13 cellular contexts compared by ENCODE assay signal in genomic region chr11:19829109-19829790, GRCh38.
DNase-seq lines count a peak whose midpoint lies in the region; TF ChIP-seq lines count a peak whose summit lies in the region.
"Had no signal": no experiment of that assay in that cellular context is flagged by ENCODE, and none has a peak within 500 bp of the region (broad histone marks: within the 10 kb centered on the region; RNA-seq: fewer than 3 reads in every experiment).

No MANE protein-coding gene starts in this region.

- H3K79me2 ChIP-seq in H9 (ENCODE audit: insufficient read depth, low read length) (peaks cover 2% of the 10 kb centered on the region; the same call in 1 of the 2 replicates), smooth muscle cell (ENCODE audit: low read depth) (no peaks in the 10 kb centered on the region)

- H3K18ac ChIP-seq in H9 (ENCODE audit: insufficient read length, low read depth, low read length): no peak overlapping the region

- H2BK5ac ChIP-seq in H9 (ENCODE audit: insufficient read length, low read length): no peak overlapping the region

- peak overlapping the region; percentile 71 to 81 (median 73); a peak in 5 of 7 replicates for H3K27ac Mint-ChIP-seq in H9
- no peak overlapping the region for H3K27ac Mint-ChIP-seq in nephron progenitor cell

- no peak overlapping the region for H2BK15ac ChIP-seq in H9 (ENCODE audit: low read depth, low read length)

- H2BK12ac ChIP-seq in H9 (ENCODE audit: insufficient read length, low read depth, low read length): peak overlapping the region; percentile 69

- no peak overlapping the region; a peak in 1 of 5 replicates for H3K4me3 Mint-ChIP-seq in H9
- H3K4me3 Mint-ChIP-seq in nephron progenitor cell: no peak overlapping the region

- DNase-seq in H9: no peak
- DNase-seq in NCI-H69 (lab: John Stamatoyannopoulos, UW): peak; percentile 36
- peak; percentile 50 for DNase-seq in epithelial cell of prostate (ENCODE audit: low read depth, low spot score)
- DNase-seq in smooth muscle cell (lab: John Stamatoyannopoulos, UW; ENCODE audit: unreplicated experiment): no peak
- no peak for DNase-seq in nephron progenitor cell
- no peak for DNase-seq in NCI-H446 (lab: John Stamatoyannopoulos, UW)
- DNase-seq in dorsolateral prefrontal cortex: no peak
- DNase-seq: activated CD8-positive, alpha-beta memory T cell treated with anti-CD3 and anti-CD28 coated beads, Interleukin-2, amount 50 U/mL, for 4 hours; NCI-H187; stimulated activated naive CD4-positive, alpha-beta T cell treated with Interleukin-2 at 50 U/mL for 16 hours had no signal

- no peaks in the 10 kb centered on the region for H3K23me2 ChIP-seq in H9 (ENCODE audit: insufficient read length, low read depth, low read length, poor library complexity, severe bottlenecking)

- H3K4ac ChIP-seq in H9 (ENCODE audit: low read depth, low read length): no peak overlapping the region

- peaks cover 3% of the 10 kb centered on the region for H3K36me3 ChIP-seq in smooth muscle cell (ENCODE audit: low read depth)
- H3K36me3 ChIP-seq: BLaER1 treated with 17β-estradiol and CSF1 and Interleukin-3, amounts not matched to agents 10 nM and 100 nM; neutrophil had no signal

- H3K4me2 ChIP-seq in H9 (ENCODE audit: insufficient read depth, insufficient read length, low read length): no peak overlapping the region
- H3K4me2 ChIP-seq in smooth muscle cell: no peak overlapping the region

- no peak overlapping the region for H3K27ac ChIP-seq in H9 (ENCODE audit: insufficient read length, low read depth, low read length)
- H3K27ac ChIP-seq in epithelial cell of prostate: no peak overlapping the region
- H3K27ac ChIP-seq in smooth muscle cell (ENCODE audit: low read depth): peak overlapping the region; percentile 19
- H3K27ac ChIP-seq in dorsolateral prefrontal cortex: no peak overlapping the region
- H3K27ac ChIP-seq: BLaER1 treated with 17β-estradiol and CSF1 and Interleukin-3, amounts not matched to agents 10 nM and 100 nM; neutrophil had no signal

- no peak overlapping the region for H3K23ac ChIP-seq in H9 (ENCODE audit: insufficient read length, low read depth, low read length)

- H3K4me1 ChIP-seq in H9 (ENCODE audit: insufficient read depth, low read length) (peaks cover 15% of the 10 kb centered on the region), smooth muscle cell (ENCODE audit: low read depth) (peaks cover 17% of the 10 kb centered on the region)

- H3K9ac ChIP-seq in H9 (ENCODE audit: extremely low read depth, insufficient read length, low read length) (no peak overlapping the region), smooth muscle cell (ENCODE audit: low read depth) (no peak overlapping the region)
- H3K9ac ChIP-seq: BLaER1 treated with 17β-estradiol and CSF1 and Interleukin-3, amounts not matched to agents 10 nM and 100 nM had no signal

- H3K9me3 Mint-ChIP-seq in H9: peaks cover 0 to 3% of the 10 kb centered on the region in 2 experiments; a peak in 2 of 5 replicates
- peaks cover 12% of the 10 kb centered on the region for H3K9me3 Mint-ChIP-seq in nephron progenitor cell

- H3K4me1 Mint-ChIP-seq in H9 (peaks cover 62 to 67% of the 10 kb centered on the region in 2 experiments), nephron progenitor cell (peaks cover 60% of the 10 kb centered on the region)

- H3F3A ChIP-seq in smooth muscle cell (ENCODE audit: low read depth): no peaks in the 10 kb centered on the region

- H3K4me3 ChIP-seq in smooth muscle cell (no peak overlapping the region), dorsolateral prefrontal cortex (no peak overlapping the region)
- H3K4me3 ChIP-seq: BLaER1 treated with 17β-estradiol and CSF1 and Interleukin-3, amounts not matched to agents 10 nM and 100 nM had no signal

- H2AFZ ChIP-seq in H9 (ENCODE audit: low read length) (no peak overlapping the region), smooth muscle cell (ENCODE audit: low read depth) (no peak overlapping the region)

- H3K36me3 Mint-ChIP-seq in H9 (ENCODE audit: insufficient read depth in 1 of 3, low read depth in 3 of 3) (peaks cover 21 to 32% (median 25%) of the 10 kb centered on the region in 3 experiments; a peak in 6 of 7 replicates), nephron progenitor cell (ENCODE audit: low read depth) (peaks cover 13% of the 10 kb centered on the region)
- H3K36me3 Mint-ChIP-seq: activated naive CD4-positive, alpha-beta T cell treated with anti-CD3 and anti-CD28 coated beads, Interleukin-2, amount 50 U/mL, for 72 hours had no signal

- no peak overlapping the region for H3K56ac ChIP-seq in H9 (ENCODE audit: insufficient read length, low read depth, low read length)

- no peak overlapping the region for H4K5ac ChIP-seq in H9 (ENCODE audit: insufficient read length, low read depth, low read length)

- no CpG with 5 or more reads among the region's 6 CpGs for WGBS in H9 (ENCODE audit: extremely low coverage, insufficient read length, low lambda C conversion rate)
- WGBS in smooth muscle cell (ENCODE audit: low lambda C conversion rate): 30% methylated on average over 6 of the region's 6 CpGs

- no peak overlapping the region for H2BK20ac ChIP-seq in H9 (ENCODE audit: low read depth, low read length, poor library complexity, severe bottlenecking)

- no peak overlapping the region for H2BK120ac ChIP-seq in H9 (ENCODE audit: low read depth, low read length, poor library complexity, severe bottlenecking)

- H3T11ph ChIP-seq in H9 (ENCODE audit: low read length): no peak overlapping the region

- H3K27me3 ChIP-seq in H9 (ENCODE audit: insufficient read depth, low read length) (no peaks in the 10 kb centered on the region), smooth muscle cell (ENCODE audit: low read depth) (no peaks in the 10 kb centered on the region), dorsolateral prefrontal cortex (no peaks in the 10 kb centered on the region)
- H3K27me3 ChIP-seq: BLaER1 treated with 17β-estradiol and CSF1 and Interleukin-3, amounts not matched to agents 10 nM and 100 nM; neutrophil had no signal

- no peak overlapping the region for H2AK5ac ChIP-seq in H9 (ENCODE audit: insufficient read length, low read length)

- no peaks in the 10 kb centered on the region for H4K20me1 ChIP-seq in H9 (ENCODE audit: control insufficient read depth, insufficient read depth, insufficient read length)
- H4K20me1 ChIP-seq in smooth muscle cell (ENCODE audit: low read depth): no peaks in the 10 kb centered on the region
- H4K20me1 ChIP-seq: BLaER1 treated with 17β-estradiol and CSF1 and Interleukin-3, amounts not matched to agents 10 nM and 100 nM had no signal

- TF ChIP-seq CTCF in H9 (conservative IDR thresholded peaks at IDR 0.05) (no peak), smooth muscle cell (IDR thresholded peaks at IDR 0.05; ENCODE audit: borderline replicate concordance, insufficient read depth, poor library complexity, severe bottlenecking) (no peak), nephron progenitor cell (IDR thresholded peaks at IDR 0.05) (no peak), dorsolateral prefrontal cortex (IDR thresholded peaks at IDR 0.05 in 54 of 56, conservative IDR thresholded peaks at IDR 0.05 in 2 of 56; ENCODE audit: low read depth in 1 of 56, partially characterized antibody in 56 of 56) (no peak)

- no peak overlapping the region for H4K8ac ChIP-seq in H9 (replicated peaks; ENCODE audit: insufficient read length, low read depth, low read length)

- intact Hi-C loops in dorsolateral prefrontal cortex (cut with DNase I): loop anchor here (5.0 to 10.0 kb wide), 2 partner anchors 43 to 64 kb away; no protein-coding TSS in a partner anchor

- no peak overlapping the region for H3K14ac ChIP-seq in H9 (ENCODE audit: insufficient read depth, low read length)

- no peaks in the 10 kb centered on the region; the same call in 1 of the 2 replicates for H3K27me3 Mint-ChIP-seq in H9 (ENCODE audit: low read depth)
- H3K27me3 Mint-ChIP-seq in nephron progenitor cell (ENCODE audit: low read depth, poor library complexity): no peaks in the 10 kb centered on the region

- H3K79me1 ChIP-seq in H9 (ENCODE audit: insufficient read depth, low read depth, low read length, poor library complexity, severe bottlenecking): peaks cover 3% of the 10 kb centered on the region

- H3K9me3 ChIP-seq in H9 (ENCODE audit: control insufficient read depth, low read depth, low read length) (no peaks in the 10 kb centered on the region), smooth muscle cell (replicated peaks; ENCODE audit: low read depth) (no peaks in the 10 kb centered on the region)
- H3K9me3 ChIP-seq: neutrophil had no signal

- no peak overlapping the region for H4K91ac ChIP-seq in H9 (ENCODE audit: insufficient read length, low read depth, low read length)

Comparison
In these comparisons a context has a peak if more than half of its experiments do, and no peak if none do; other contexts are left out.
1. DNase-seq: peak in NCI-H69 (single experiment) and epithelial cell of prostate (single experiment); none in H9 (single experiment), smooth muscle cell (single experiment), nephron progenitor cell (single experiment), NCI-H446 (0 of 2) and dorsolateral prefrontal cortex (0 of 10).